32 cellular contexts compared by ENCODE assay signal in the genomic region with DNA sequence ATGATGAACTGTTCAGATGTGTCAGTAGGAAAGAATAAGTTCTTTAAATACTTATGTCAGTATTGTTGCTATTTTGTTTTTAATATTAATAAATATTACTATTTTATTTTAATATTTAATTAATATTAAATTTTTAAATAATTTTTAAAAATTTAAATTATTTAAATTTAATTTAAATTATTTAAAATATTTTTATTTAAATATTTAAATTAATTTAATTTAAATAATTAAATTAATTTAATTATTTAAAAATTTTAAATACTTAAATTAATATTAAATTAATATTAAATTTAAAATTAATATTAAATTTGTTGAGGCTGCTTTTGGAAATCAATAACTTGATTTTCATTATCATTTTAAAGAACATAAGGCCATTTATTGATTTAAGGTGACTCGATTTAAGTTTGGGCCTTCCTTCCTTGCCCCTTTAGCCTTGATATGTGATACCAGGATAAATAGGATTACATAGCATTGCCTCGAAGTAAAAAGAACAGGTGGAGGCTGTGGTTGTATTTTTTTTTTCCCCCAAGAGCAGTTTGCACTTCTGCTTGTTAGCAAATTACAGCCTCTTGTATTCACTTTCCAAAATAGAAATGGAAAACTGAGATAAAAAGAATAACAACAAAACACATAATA.
"Had no signal": no experiment of that assay in that cellular context is flagged by ENCODE, and none has a peak within 500 bp of the region (broad histone marks: within the 10 kb centered on the region; RNA-seq: fewer than 3 reads in every experiment).

No MANE protein-coding gene starts in this region.

- DNase-seq: activated CD4-positive, alpha-beta T cell treated with anti-CD3 and anti-CD28 coated beads for 1 hour; activated CD4-positive, alpha-beta T cell treated with anti-CD3 and anti-CD28 coated beads, Interleukin-2, amount 10 ng/mL, durations not matched to agents 7 days and 5 days; activated CD8-positive, alpha-beta T cell treated with anti-CD3 and anti-CD28 coated beads for 36 hours; activated T-cell treated with anti-CD3 and anti-CD28 coated beads, Interleukin-2, amount 50 U/mL, for 4 hours; central memory CD4-positive, alpha-beta T cell; effector CD4-positive, alpha-beta T cell; gastrocnemius medialis; left colon; mammary epithelial cell; nephron progenitor cell; ovary; retina; stimulated activated CD4-positive, alpha-beta T cell treated with anti-CD3 and anti-CD28 coated beads, Interleukin-1b, Interleukin-23, amount 100 ng/mL, for 48 hours; stimulated activated CD4-positive, alpha-beta T cell treated with anti-CD3 and anti-CD28 coated beads, Interleukin-4, amount 100 ng/mL, for 4 hours; stimulated activated CD8-positive, alpha-beta memory T cell treated with anti-CD3 and anti-CD28 coated beads, Interleukin-4, amount 100 ng/mL, for 48 hours; stimulated activated naive CD8-positive, alpha-beta T cell treated with anti-CD3 and anti-CD28 coated beads, Interleukin-15, amount 100 ng/mL, for 72 hours; substantia nigra; T-helper 17 cell; T1000; uterus had no signal

- H3K27me3 Mint-ChIP-seq: activated CD4-positive, alpha-beta T cell treated with anti-CD3 and anti-CD28 coated beads, Interleukin-2, amount 10 ng/mL, durations not matched to agents 7 days and 5 days; activated CD8-positive, alpha-beta T cell treated with anti-CD3 and anti-CD28 coated beads for 36 hours; activated naive CD4-positive, alpha-beta T cell treated with anti-CD3 and anti-CD28 coated beads, Interleukin-2, amount 50 U/mL, for 24 hours; dendritic cell treated with granulocyte-macrophage colony-stimulating factor and Interleukin-4, amounts not matched to agents 40 ng/mL and 50 ng/mL, for 4 days; stimulated activated memory B cell treated with anti-CD40 and anti-IgM and Interleukin-4, amounts not matched to agents 10 μg/mL and 1 μg/mL and 100 μg/mL, for 72 hours; stimulated activated naive CD8-positive, alpha-beta T cell treated with anti-CD3 and anti-CD28 coated beads, Interleukin-15, amount 100 ng/mL, for 72 hours; T-helper 17 cell; type B pancreatic cell had no signal

- H3K27me3 ChIP-seq: breast epithelium, gastrocnemius medialis, hepatocyte, neutrophil, ovary, uterus had no signal

- H3K27ac Mint-ChIP-seq: activated CD4-positive, alpha-beta T cell treated with anti-CD3 and anti-CD28 coated beads, Interleukin-2, amount 10 ng/mL, durations not matched to agents 7 days and 5 days; activated CD8-positive, alpha-beta T cell treated with anti-CD3 and anti-CD28 coated beads for 36 hours; activated naive CD4-positive, alpha-beta T cell treated with anti-CD3 and anti-CD28 coated beads, Interleukin-2, amount 50 U/mL, for 24 hours; activated T-helper 2 cell treated with anti-CD3 and anti-CD28 coated beads, Interferon-gamma antibody, Interleukin-2, Interleukin-4, amounts not matched to agents 10 μg/mL and 5 μg/mL and 100 μg/mL, durations not matched to agents 14 hours and 24 hours and 36 hours; dendritic cell treated with granulocyte-macrophage colony-stimulating factor and Interleukin-4, amounts not matched to agents 40 ng/mL and 50 ng/mL, for 4 days; nephron progenitor cell; stimulated activated memory B cell treated with anti-CD40 and anti-IgM and Interleukin-4, amounts not matched to agents 10 μg/mL and 1 μg/mL and 100 μg/mL, for 72 hours; stimulated activated naive CD8-positive, alpha-beta T cell treated with anti-CD3 and anti-CD28 coated beads, Interleukin-15, amount 100 ng/mL, for 72 hours; T-helper 17 cell; type B pancreatic cell had no signal

- H3K36me3 ChIP-seq: breast epithelium, gastrocnemius medialis, neutrophil, ovary, prostate gland, uterus had no signal

- H3K4me1 Mint-ChIP-seq: activated CD4-positive, alpha-beta T cell treated with anti-CD3 and anti-CD28 coated beads, Interleukin-2, amount 10 ng/mL, durations not matched to agents 7 days and 5 days; activated naive CD4-positive, alpha-beta T cell treated with anti-CD3 and anti-CD28 coated beads, Interleukin-2, amount 50 U/mL, for 24 hours; stimulated activated memory B cell treated with anti-CD40 and anti-IgM and Interleukin-4, amounts not matched to agents 10 μg/mL and 1 μg/mL and 100 μg/mL, for 72 hours; stimulated activated naive CD8-positive, alpha-beta T cell treated with anti-CD3 and anti-CD28 coated beads, Interleukin-15, amount 100 ng/mL, for 72 hours; T-helper 17 cell had no signal

- H3K9me3 Mint-ChIP-seq: activated CD4-positive, alpha-beta T cell treated with anti-CD3 and anti-CD28 coated beads, Interleukin-2, amount 10 ng/mL, durations not matched to agents 7 days and 5 days; activated naive CD4-positive, alpha-beta T cell treated with anti-CD3 and anti-CD28 coated beads, Interleukin-2, amount 50 U/mL, for 24 hours; activated T-cell treated with anti-CD3 and anti-CD28 coated beads, Interleukin-2, amount 50 U/mL, for 4 hours; nephron progenitor cell had no signal

- H3K4me3 Mint-ChIP-seq: activated CD4-positive, alpha-beta T cell treated with anti-CD3 and anti-CD28 coated beads, Interleukin-2, amount 10 ng/mL, durations not matched to agents 7 days and 5 days; activated CD8-positive, alpha-beta T cell treated with anti-CD3 and anti-CD28 coated beads for 36 hours; activated naive CD4-positive, alpha-beta T cell treated with anti-CD3 and anti-CD28 coated beads, Interleukin-2, amount 50 U/mL, for 24 hours; activated T-cell treated with anti-CD3 and anti-CD28 coated beads, Interleukin-2, amount 50 U/mL, for 4 hours; dendritic cell treated with granulocyte-macrophage colony-stimulating factor and Interleukin-4, amounts not matched to agents 40 ng/mL and 50 ng/mL, for 4 days; nephron progenitor cell; stimulated activated memory B cell treated with anti-CD40 and anti-IgM and Interleukin-4, amounts not matched to agents 10 μg/mL and 1 μg/mL and 100 μg/mL, for 72 hours; stimulated activated naive CD8-positive, alpha-beta T cell treated with anti-CD3 and anti-CD28 coated beads, Interleukin-15, amount 100 ng/mL, for 72 hours; T-helper 17 cell; type B pancreatic cell had no signal

- ATAC-seq: activated CD8-positive, alpha-beta T cell treated with anti-CD3 and anti-CD28 coated beads for 36 hours; activated T-cell treated with anti-CD3 and anti-CD28 coated beads, Interleukin-2, amount 50 U/mL, for 4 hours; gastrocnemius medialis; left colon; sciatic nerve; stimulated activated memory B cell treated with anti-CD40 and anti-IgM and Interleukin-4, amounts not matched to agents 10 μg/mL and 1 μg/mL and 100 μg/mL, for 72 hours; stimulated activated naive CD8-positive, alpha-beta T cell treated with anti-CD3 and anti-CD28 coated beads, Interleukin-15, amount 100 ng/mL, for 72 hours; T-helper 17 cell had no signal

- FAIRE-seq: keratinocyte had no signal

- H3K27ac ChIP-seq: breast epithelium, gastrocnemius medialis, hepatocyte, neutrophil, ovary, prostate gland, skin epidermis, uterus had no signal

- H3K9me3 ChIP-seq: breast epithelium, gastrocnemius medialis, neutrophil, ovary, prostate gland, uterus had no signal

- H3K4me1 ChIP-seq: breast epithelium, gastrocnemius medialis, prostate gland, uterus had no signal

- H3K36me3 Mint-ChIP-seq: activated naive CD4-positive, alpha-beta T cell treated with anti-CD3 and anti-CD28 coated beads, Interleukin-2, amount 50 U/mL, for 24 hours; stimulated activated memory B cell treated with anti-CD40 and anti-IgM and Interleukin-4, amounts not matched to agents 10 μg/mL and 1 μg/mL and 100 μg/mL, for 72 hours; type B pancreatic cell had no signal

- H3K4me3 ChIP-seq: breast epithelium, gastrocnemius medialis, hepatocyte, ovary, prostate gland, skin epidermis, uterus had no signal
